In genomic region chr1:63732666-63733065, GRCh38 we compare ENCODE assay signal across 16 cellular contexts. TPM values are rescaled to one million over a fixed set of nuclear protein-coding genes. Genes with fewer than 3 reads are reported as not detected.
DNase-seq lines count a peak whose midpoint lies in the region; ATAC-seq and TF ChIP-seq lines count a peak whose summit lies in the region.
"Had no signal": no experiment of that assay in that cellular context is flagged by ENCODE, and none has a peak within 500 bp of the region (broad histone marks: within the 10 kb centered on the region; RNA-seq: fewer than 3 reads in every experiment).

No MANE protein-coding gene starts in this region.

- TF ChIP-seq POLR2A in IMR-90 (IDR thresholded peaks at IDR 0.05; ENCODE audit: low read depth, low read length) = no peak

- peak overlapping the region; percentile 47 for H2AK9ac ChIP-seq in IMR-90 (replicated peaks; ENCODE audit: low read depth, low read length, poor library complexity)

- H3K79me1 ChIP-seq in IMR-90 (ENCODE audit: low read depth in 1 of 2, low read length in 2 of 2) = no peaks in the 10 kb centered on the region

- no peak overlapping the region for H4K91ac ChIP-seq in IMR-90 (ENCODE audit: insufficient read depth, low read depth, low read length)

- H3K4me1 ChIP-seq in ACC112 (ENCODE audit: control insufficient read depth, insufficient read depth, low read length, unreplicated experiment) (peaks cover 18% of the 10 kb centered on the region), IMR-90 (ENCODE audit: control insufficient read depth, insufficient read depth, low read length) (peaks cover 2% of the 10 kb centered on the region; the same call in 1 of the 2 replicates), mammary epithelial cell (ENCODE audit: insufficient read depth, low read length) (peaks cover 12% of the 10 kb centered on the region)
- H3K4me1 ChIP-seq: prostate gland had no signal

- H3K23ac ChIP-seq in IMR-90 (ENCODE audit: low read depth, low read length) = no peak overlapping the region

- ATAC-seq in IMR-90 (ENCODE audit: low read depth) (no peak), HG02870 (IDR thresholded peaks at IDR 0.05; ENCODE audit: unreplicated experiment) (no peak), GM21825 (IDR thresholded peaks at IDR 0.05; ENCODE audit: unreplicated experiment) (no peak)
- no peak for ATAC-seq in stimulated activated effector memory CD8-positive, alpha-beta T cell treated with anti-CD3 and anti-CD28 coated beads, Interleukin-12 subunit alpha, Interleukin-12 subunit beta, amount 100 ng/mL, for 72 hours

- no peak overlapping the region for H3K4me3 ChIP-seq in ACC112 (ENCODE audit: low read depth, low read length)
- no peak overlapping the region for H3K4me3 ChIP-seq in IMR-90 (ENCODE audit: insufficient read depth, low read depth, low read length)
- no peak overlapping the region for H3K4me3 ChIP-seq in mammary epithelial cell (replicated peaks in 1 of 3; ENCODE audit: insufficient read depth in 1 of 3, low read depth in 2 of 3, low read length in 3 of 3)
- H3K4me3 ChIP-seq: esophagus muscularis mucosa, prostate gland had no signal

- no peak overlapping the region for H2BK5ac ChIP-seq in IMR-90 (ENCODE audit: low read depth, low read length, poor library complexity, severe bottlenecking)

- H3K4me1 Mint-ChIP-seq in stimulated activated effector memory CD8-positive, alpha-beta T cell treated with anti-CD3 and anti-CD28 coated beads, Interleukin-12 subunit alpha, Interleukin-12 subunit beta, amount 100 ng/mL, for 72 hours = no peaks in the 10 kb centered on the region

- H3K4ac ChIP-seq in IMR-90 (ENCODE audit: low read depth, low read length) = peak overlapping the region; percentile 68

- CTCF ChIA-PET in IMR-90 (lab: Yijun Ruan, JAX) (no interaction called here), mammary epithelial cell (lab: Charles Lee; ENCODE audit: low non-redundant PET) (no interaction called here)

- H3K36me3 ChIP-seq in ACC112 (ENCODE audit: insufficient read depth, low read length) = no peaks in the 10 kb centered on the region
- H3K36me3 ChIP-seq in IMR-90 (ENCODE audit: control insufficient read depth, insufficient read depth, low read length) = no peaks in the 10 kb centered on the region
- no peaks in the 10 kb centered on the region for H3K36me3 ChIP-seq in mammary epithelial cell (ENCODE audit: insufficient read depth, low read length)
- H3K36me3 ChIP-seq: esophagus muscularis mucosa, prostate gland had no signal

- H3K4me2 ChIP-seq in IMR-90 (ENCODE audit: low read depth, low read length) (no peak overlapping the region), mammary epithelial cell (ENCODE audit: insufficient read depth, low read depth, low read length) (no peak overlapping the region)

- peak overlapping the region; percentile 10; the same call in 1 of the 2 replicates for H2BK20ac ChIP-seq in IMR-90 (ENCODE audit: low read depth, low read length)

- in situ Hi-C loops in IMR-90 (cut with MboI; ENCODE audit: low sequenced_read_pairs) (no loop called here), mammary epithelial cell (cut with MboI; ENCODE audit: low sequenced_read_pairs in 2 of 2) (no loop called here)

- 0 out of 2 replicates have a peak overlapping the region, but pooled peaks have one; percentile 10 for H2AK5ac ChIP-seq in IMR-90 (ENCODE audit: low read depth, low read length)

- H2AFZ ChIP-seq in ACC112 (ENCODE audit: low read length, unreplicated experiment) (peak overlapping the region; percentile 1), IMR-90 (replicated peaks; ENCODE audit: low read length, poor library complexity) (no peak overlapping the region), mammary epithelial cell (ENCODE audit: low read depth, low read length) (peak overlapping the region; percentile 1)

- H3K9me3 ChIP-seq in IMR-90 (ENCODE audit: control insufficient read depth, insufficient read depth, low read length) (peaks cover 2% of the 10 kb centered on the region; the same call in 1 of the 2 replicates), mammary epithelial cell (replicated peaks; ENCODE audit: insufficient read depth, low read length) (no peaks in the 10 kb centered on the region)
- H3K9me3 ChIP-seq: prostate gland had no signal

- H3K27ac Mint-ChIP-seq in stimulated activated effector memory CD8-positive, alpha-beta T cell treated with anti-CD3 and anti-CD28 coated beads, Interleukin-12 subunit alpha, Interleukin-12 subunit beta, amount 100 ng/mL, for 72 hours = no peak overlapping the region

- POLR2A ChIA-PET in IMR-90 (lab: Charles Lee; ENCODE audit: unreplicated experiment) = no interaction called here

- H3K4me3 Mint-ChIP-seq in stimulated activated effector memory CD8-positive, alpha-beta T cell treated with anti-CD3 and anti-CD28 coated beads, Interleukin-12 subunit alpha, Interleukin-12 subunit beta, amount 100 ng/mL, for 72 hours = no peak overlapping the region

- H3K27ac ChIP-seq in ACC112 (ENCODE audit: low read depth, low read length) (peak overlapping the region; percentile 77), IMR-90 (ENCODE audit: insufficient read depth, low read length) (no peak overlapping the region), mammary epithelial cell (ENCODE audit: insufficient read depth, low read depth, low read length) (no peak overlapping the region)
- H3K27ac ChIP-seq: prostate gland had no signal

- H3K56ac ChIP-seq in IMR-90 (ENCODE audit: extremely low read depth, insufficient read depth, low read length) = no peak overlapping the region

- intact Hi-C loops in IMR-90 (cut with micrococcal nuclease) = no loop called here
- intact Hi-C loops in mammary epithelial cell (cut with micrococcal nuclease) = no loop called here

- no peaks in the 10 kb centered on the region for H3K9me1 ChIP-seq in IMR-90 (ENCODE audit: insufficient read depth, low read length)

- H3K9me3 Mint-ChIP-seq in stimulated activated effector memory CD8-positive, alpha-beta T cell treated with anti-CD3 and anti-CD28 coated beads, Interleukin-12 subunit alpha, Interleukin-12 subunit beta, amount 100 ng/mL, for 72 hours = peaks cover 5% of the 10 kb centered on the region

- TF ChIP-seq CTCF in IMR-90 (conservative IDR thresholded peaks at IDR 0.05; ENCODE audit: low read depth, low read length) (no peak), mammary epithelial cell (conservative IDR thresholded peaks at IDR 0.05 in 1 of 2, IDR thresholded peaks at IDR 0.05 in 1 of 2; ENCODE audit: extremely low read depth in 1 of 2, insufficient read depth in 1 of 2, low read depth in 1 of 2, low read length in 2 of 2) (no peak)

- H3K9ac ChIP-seq in IMR-90 (ENCODE audit: low read depth, low read length) (no peak overlapping the region), mammary epithelial cell (ENCODE audit: insufficient read depth, low read length) (no peak overlapping the region)

- no peak overlapping the region; the same call in 2 of the 3 replicates for H2BK15ac ChIP-seq in IMR-90 (ENCODE audit: low read depth, low read length)

- H3K27me3 ChIP-seq in ACC112 (ENCODE audit: insufficient read depth, low read length) (no peaks in the 10 kb centered on the region), IMR-90 (ENCODE audit: control insufficient read depth, insufficient read depth, low read length) (no peaks in the 10 kb centered on the region; the same call in 1 of the 2 replicates), mammary epithelial cell (ENCODE audit: insufficient read depth, low read length) (no peaks in the 10 kb centered on the region)
- H3K27me3 ChIP-seq: esophagus muscularis mucosa had no signal

- DNase-seq in IMR-90 (peak; percentile 44), mammary epithelial cell (no peak), kidney tubule cell (ENCODE audit: low spot score) (peak; percentile 80), NCI-H526 treated with DMSO at 0.1 percent for 48 hours (lab: John Stamatoyannopoulos, UW) (no peak)
- no peak for DNase-seq in stimulated activated effector memory CD8-positive, alpha-beta T cell treated with anti-CD3 and anti-CD28 coated beads, Interleukin-12 subunit alpha, Interleukin-12 subunit beta, amount 100 ng/mL, for 72 hours (ENCODE audit: low spot score in 2 of 2)
- DNase-seq: activated naive CD4-positive, alpha-beta T cell; KG1; NCI-H187; NCI-H748 treated with DMSO at 0.1 percent for 48 hours; SHP77 treated with DMSO at 0.1 percent for 48 hours; trophoblast cell had no signal

- H4K20me1 ChIP-seq in IMR-90 (ENCODE audit: insufficient read depth, low read length) (no peaks in the 10 kb centered on the region; the same call in 1 of the 2 replicates), mammary epithelial cell (ENCODE audit: insufficient read depth, low read length) (no peaks in the 10 kb centered on the region)

- H3K36me3 Mint-ChIP-seq in stimulated activated effector memory CD8-positive, alpha-beta T cell treated with anti-CD3 and anti-CD28 coated beads, Interleukin-12 subunit alpha, Interleukin-12 subunit beta, amount 100 ng/mL, for 72 hours = peaks cover 6% of the 10 kb centered on the region

- BruUV-seq in IMR-90 (replicated peaks; lab: Mats Ljungman, UMichigan) = no TSS peak
- BruUV-seq in mammary epithelial cell (replicated peaks; lab: Mats Ljungman, UMichigan) = no TSS peak

- no peak overlapping the region for H4K5ac ChIP-seq in IMR-90 (ENCODE audit: low read depth, low read length)

- no peak overlapping the region for H2BK120ac ChIP-seq in IMR-90 (ENCODE audit: low read depth, low read length)

- WGBS in IMR-90 (ENCODE audit: extremely low coverage in 2 of 2, insufficient read length in 1 of 2), 2 experiments = no CpG with 5 or more reads among the region's 1 CpG
- 100% methylated on average over 1 of the region's 1 CpG for WGBS in mammary epithelial cell (ENCODE audit: low coverage, missing lambda C conversion rate)

- H4K8ac ChIP-seq in IMR-90 (ENCODE audit: low read depth in 2 of 2, low read length in 2 of 2) = no peak overlapping the region

- H3K79me2 ChIP-seq in ACC112 (ENCODE audit: control insufficient read depth, insufficient read depth, low read length, unreplicated experiment) (no peaks in the 10 kb centered on the region), mammary epithelial cell (ENCODE audit: insufficient read depth, low read length) (no peaks in the 10 kb centered on the region)

- H3K14ac ChIP-seq in IMR-90 (replicated peaks; ENCODE audit: low read depth, low read length) = no peak overlapping the region; the same call in 1 of the 2 replicates

- TF ChIP-seq RAD21 in IMR-90 (IDR thresholded peaks at IDR 0.05; ENCODE audit: low read length) = no peak

- dilution Hi-C loops in IMR-90 (cut with HindIII; ENCODE audit: low sequenced_read_pairs, unreplicated experiment) (no loop called here), mammary epithelial cell (cut with HindIII; ENCODE audit: low sequenced_read_pairs) (no loop called here)

- no peak overlapping the region for H3K18ac ChIP-seq in IMR-90 (ENCODE audit: low read depth, low read length)

TF ChIP-seq in IMR-90, 13 proteins besides CTCF, POLR2A, EP300 and RAD21:
- no peak for TF ChIP-seq RCOR1 (IDR thresholded peaks at IDR 0.05; ENCODE audit: insufficient replicate concordance, low read length)
TF ChIP-seq in IMR-90: peak in this region for 0.

RNA-seq across cellular contexts. Expression of gene ROR1, which starts 41.2 kb away (rescaled TPM):
- total RNA-seq in IMR-90 (2012; rRNA removed) (8.1 and 10.0 TPM in 2 replicates), mammary epithelial cell (10 to 100 TPM; 11.5 to 21.8 TPM)
- polyA plus RNA-seq in IMR-90 (2012; rRNA removed) (4.4 and 4.5 TPM in 2 replicates), mammary epithelial cell (11.5 TPM)
- polyA plus RNA-seq in IMR-90 (2012; cell fraction: cytosol; rRNA removed) = 1.6 and 3.2 TPM in 2 replicates
- polyA plus RNA-seq in IMR-90 (2012; cell fraction: nucleus; rRNA removed; ENCODE audit: low replicate concordance) = 1.6 and 2.6 TPM in 2 replicates
- polyA minus RNA-seq in mammary epithelial cell = 19.9 TPM

Comparison
In these comparisons a context has a peak if more than half of its experiments do, and no peak if none do; other contexts are left out.
1. DNase-seq: peak in IMR-90 (single experiment) and kidney tubule cell (single experiment); none in mammary epithelial cell (single experiment), NCI-H526 treated with DMSO at 0.1 percent for 48 hours (single experiment) and stimulated activated effector memory CD8-positive, alpha-beta T cell treated with anti-CD3 and anti-CD28 coated beads, Interleukin-12 subunit alpha, Interleukin-12 subunit beta, amount 100 ng/mL, for 72 hours (0 of 2).